31 cellular contexts compared by ENCODE assay signal in genomic region chr14:33465952-33466700, GRCh38.
DNase-seq lines count a peak whose midpoint lies in the region; ATAC-seq and TF ChIP-seq lines count a peak whose summit lies in the region.
"Had no signal": no experiment of that assay in that cellular context is flagged by ENCODE, and none has a peak within 500 bp of the region (broad histone marks: within the 10 kb centered on the region; RNA-seq: fewer than 3 reads in every experiment).

No MANE protein-coding gene starts in this region.

- TF ChIP-seq CTCF in kidney epithelial cell (IDR thresholded peaks at IDR 0.05; ENCODE audit: insufficient read depth, low read length, poor library complexity, severe bottlenecking), result no peak

- H3K4me3 ChIP-seq in kidney epithelial cell (ENCODE audit: low read depth, low read length), result no peak overlapping the region
- H3K4me3 ChIP-seq: A549, coronary artery, K562, right lobe of liver, SJCRH30, stomach, uterus had no signal

- peak; percentile 23 for DNase-seq in Ammon's horn (ENCODE audit: low spot score)
- DNase-seq in M059J (ENCODE audit: low read depth), result peak; percentile 80
- peak; percentile 75 for DNase-seq in amniotic epithelial cell (ENCODE audit: low read depth)
- peak; percentile 18 for DNase-seq in kidney epithelial cell (ENCODE audit: low read depth)
- no peak for DNase-seq in stimulated activated CD4-positive, alpha-beta T cell treated with anti-CD3 and anti-CD28 coated beads, Interleukin-15, amount 100 ng/mL, for 24 hours
- DNase-seq in NCI-H526 (lab: John Stamatoyannopoulos, UW), result no peak
- DNase-seq: activated CD4-positive, alpha-beta T cell treated with anti-CD3 and anti-CD28 coated beads, Interleukin-2, amount 10 ng/mL, durations not matched to agents 24 days and 14 days; CD4-positive, alpha-beta memory T cell; effector CD8-positive, alpha-beta T cell; erythroblast; glutamatergic neuron; left ventricle myocardium superior; midbrain; naive B cell; NCI-H1092 treated with DMSO at 0.1 percent for 48 hours; NCI-H2029; NCI-H2227 treated with DMSO at 0.1 percent for 48 hours; NCI-H748 treated with DMSO at 0.1 percent for 48 hours; nucleus accumbens; right lobe of liver; SJCRH30; stimulated activated CD4-positive, alpha-beta T cell treated with anti-CD3 and anti-CD28 coated beads, Interleukin-4, amount 100 ng/mL, for 1 hour; stomach; SW 1271; uterus; WERI-Rb-1 had no signal

- ATAC-seq in GM19035 (IDR thresholded peaks at IDR 0.05; ENCODE audit: unreplicated experiment) (no peak), HG02571 (IDR thresholded peaks at IDR 0.05; ENCODE audit: unreplicated experiment) (no peak)
- ATAC-seq: A549, K562, left ventricle myocardium superior, right lobe of liver had no signal

- H3K36me3 ChIP-seq in kidney epithelial cell (ENCODE audit: control insufficient read depth, insufficient read depth, low read length), result no peaks in the 10 kb centered on the region
- H3K36me3 ChIP-seq: right lobe of liver, SJCRH30, stomach, uterus, WERI-Rb-1 had no signal

- no peaks in the 10 kb centered on the region for H3K27me3 ChIP-seq in kidney epithelial cell (ENCODE audit: control insufficient read depth, insufficient read depth, low read length)
- H3K27me3 ChIP-seq: right lobe of liver, SJCRH30, stomach, uterus had no signal

Comparison
In these comparisons a context has a peak if more than half of its experiments do, and no peak if none do; other contexts are left out.
1. DNase-seq: peak in Ammon's horn (single experiment), M059J (single experiment), amniotic epithelial cell (single experiment) and kidney epithelial cell (single experiment); none in stimulated activated CD4-positive, alpha-beta T cell treated with anti-CD3 and anti-CD28 coated beads, Interleukin-15, amount 100 ng/mL, for 24 hours (single experiment) and NCI-H526 (0 of 2).